37 cellular contexts compared by ENCODE assay signal in genomic region chr6:54315692-54316091, GRCh38. TPM values are rescaled to one million over a fixed set of nuclear protein-coding genes. Genes with fewer than 3 reads are reported as not detected.
"Had no signal": no experiment of that assay in that cellular context is flagged by ENCODE, and none has a peak within 500 bp of the region (broad histone marks: within the 10 kb centered on the region; RNA-seq: fewer than 3 reads in every experiment).

No MANE protein-coding gene starts in this region.

- H3K4me3 ChIP-seq: adrenal gland, body of pancreas, Peyer's patch had no signal

- H3K27me3 ChIP-seq: adrenal gland, body of pancreas, Peyer's patch had no signal

- ATAC-seq: activated naive CD4-positive, alpha-beta T cell treated with anti-CD3 and anti-CD28 coated beads, Interleukin-2, amount 50 U/mL, for 72 hours; activated T-cell treated with anti-CD3 and anti-CD28 coated beads, Interleukin-2, amount 50 U/mL, for 4 hours; body of pancreas; PC-3; Right ventricle myocardium inferior; SK-N-SH treated with all-trans-retinoic acid at 6 μM for 48 hours had no signal

- H3K4me1 ChIP-seq: adrenal gland, body of pancreas, Peyer's patch had no signal

- FAIRE-seq: astrocyte had no signal

- H3K9me3 ChIP-seq: adrenal gland, body of pancreas, Peyer's patch had no signal

- H3K27ac ChIP-seq: adrenal gland, body of pancreas, Peyer's patch, VCaP had no signal

- DNase-seq: activated B cell treated with CpG ODN at 0.5 μM for 24 hours; activated CD4-positive, alpha-beta memory T cell treated with anti-CD3 and anti-CD28 coated beads for 36 hours; activated CD4-positive, alpha-beta T cell treated with anti-CD3 and anti-CD28 coated beads for 4 hours; activated CD4-positive, alpha-beta T cell treated with anti-CD3 and anti-CD28 coated beads, Interleukin-2, amount 50 U/mL, for 1 hour; activated CD4-positive, CD25-positive, alpha-beta regulatory T cell treated with anti-CD3 and anti-CD28 coated beads, Interleukin-2, amount 50 U/mL, for 72 hours; activated CD8-positive, alpha-beta memory T cell treated with anti-CD3 and anti-CD28 coated beads, Interleukin-2, amount 50 U/mL, for 4 hours; activated gamma-delta T cell treated with Interleukin-2 at 50 U/mL for 16 hours; activated naive CD4-positive, alpha-beta T cell treated with anti-CD3 and anti-CD28 coated beads for 36 hours; activated T-cell treated with anti-CD3 and anti-CD28 coated beads for 4 hours; activated T-cell treated with anti-CD3 and anti-CD28 coated beads, Interleukin-2, amount 50 U/mL, for 4 hours; adrenal gland; body of pancreas; central memory CD4-positive, alpha-beta T cell; NCI-H1092 treated with DMSO at 0.1 percent for 48 hours; NCI-H1417; NCI-H146; NCI-H187; NCI-H2029 treated with DMSO at 0.1 percent for 48 hours; NCI-H2107; NCI-H2171; NCI-H510A treated with DMSO at 0.1 percent for 48 hours; NK-92 treated with Interleukin-12 subunit alpha and Interleukin-12 subunit beta, amount 100 ng/mL, for 24 hours; PC-3; Peyer's patch; RPMI8226; SIG-M5; T-helper 1 cell; T-helper 2 cell; T-helper 9 cell had no signal

- H3K36me3 ChIP-seq: adrenal gland, Peyer's patch had no signal

RNA-seq across cellular contexts. Expression of gene TINAG, which starts 7.5 kb away (rescaled TPM):
- total RNA-seq: activated B cell treated with CpG ODN at 0.5 μM for 24 hours; activated CD4-positive, alpha-beta memory T cell treated with anti-CD3 and anti-CD28 coated beads for 36 hours; activated naive CD4-positive, alpha-beta T cell treated with anti-CD3 and anti-CD28 coated beads for 36 hours; activated naive CD4-positive, alpha-beta T cell treated with anti-CD3 and anti-CD28 coated beads, Interleukin-2, amount 50 U/mL, for 72 hours; activated T-cell treated with anti-CD3 and anti-CD28 coated beads, Interleukin-2, amount 50 U/mL, for 4 hours; activated T-helper 1 cell treated with anti-CD3 and anti-CD28 coated beads, Interleukin-12 subunit alpha, Interleukin-12 subunit beta, Interleukin-2, Interleukin-4 antibody, amounts not matched to agents 30 ng/mL and 10 ng/mL and 1 ng/mL, durations not matched to agents 14 hours and 24 hours and 36 hours; adrenal gland; astrocyte; M059J; PC-3; Right ventricle myocardium inferior; SK-MEL-5 had no signal
- polyA plus RNA-seq: adrenal gland had no signal
